10 cellular contexts compared by ENCODE assay signal in genomic region chr7:50305697-50306300, GRCh38. TPM values are rescaled to one million over a fixed set of nuclear protein-coding genes. Genes with fewer than 3 reads are reported as not detected.
DNase-seq lines count a peak whose midpoint lies in the region; ATAC-seq and TF ChIP-seq lines count a peak whose summit lies in the region.
"Had no signal": no experiment of that assay in that cellular context is flagged by ENCODE, and none has a peak within 500 bp of the region (broad histone marks: within the 10 kb centered on the region; RNA-seq: fewer than 3 reads in every experiment).

No MANE protein-coding gene starts in this region.

- CTCF ChIA-PET in activated naive CD4-positive, alpha-beta T cell treated with anti-CD3 and anti-CD28 coated beads, Interleukin-2, amount 10 ng/mL, durations not matched to agents 7 days and 5 days (lab: Charles Lee), result interaction anchor here (0.8 to 8.3 kb wide), 12 partner anchors 8 to 111 kb away, joined by 3 to 34 read pairs (median 3); no protein-coding TSS in a partner anchor
- CTCF ChIA-PET in activated CD4-positive, alpha-beta memory T cell treated with anti-CD3 and anti-CD28 coated beads for 36 hours (lab: Charles Lee), result interaction anchor here (0.7 to 14.8 kb wide), 10 partner anchors 12 to 186 kb away, joined by 3 to 159 read pairs (median 4); no protein-coding TSS in a partner anchor

- H3K4me1 Mint-ChIP-seq in activated naive CD4-positive, alpha-beta T cell treated with anti-CD3 and anti-CD28 coated beads, Interleukin-2, amount 10 ng/mL, durations not matched to agents 7 days and 5 days, result peaks cover 28% of the 10 kb centered on the region
- peaks cover 32% of the 10 kb centered on the region for H3K4me1 Mint-ChIP-seq in activated CD4-positive, alpha-beta memory T cell treated with anti-CD3 and anti-CD28 coated beads for 36 hours (ENCODE audit: low read depth)

- peaks cover 58% of the 10 kb centered on the region for H3K36me3 Mint-ChIP-seq in activated naive CD4-positive, alpha-beta T cell treated with anti-CD3 and anti-CD28 coated beads, Interleukin-2, amount 10 ng/mL, durations not matched to agents 7 days and 5 days
- H3K36me3 Mint-ChIP-seq in activated CD4-positive, alpha-beta memory T cell treated with anti-CD3 and anti-CD28 coated beads for 36 hours, result peaks cover 57% of the 10 kb centered on the region

- peak overlapping the region; percentile 85 for H3K27ac ChIP-seq in lower lobe of right lung
- peak overlapping the region; percentile 71 to 84 (median 80) for H3K27ac ChIP-seq in transverse colon
- H3K27ac ChIP-seq: cardiac muscle cell had no signal

- H3K36me3 ChIP-seq in lower lobe of right lung (no peaks in the 10 kb centered on the region), transverse colon (no peaks in the 10 kb centered on the region)
- H3K36me3 ChIP-seq: cardiac muscle cell had no signal

- peak overlapping the region; percentile 99 for H3K4me3 Mint-ChIP-seq in activated naive CD4-positive, alpha-beta T cell treated with anti-CD3 and anti-CD28 coated beads, Interleukin-2, amount 10 ng/mL, durations not matched to agents 7 days and 5 days
- peak overlapping the region; percentile 86 for H3K4me3 Mint-ChIP-seq in activated CD4-positive, alpha-beta memory T cell treated with anti-CD3 and anti-CD28 coated beads for 36 hours

- H3K9me3 ChIP-seq in lower lobe of right lung, result no peaks in the 10 kb centered on the region
- no peaks in the 10 kb centered on the region for H3K9me3 ChIP-seq in transverse colon

- TF ChIP-seq POLR2A in transverse colon (IDR thresholded peaks at IDR 0.05), result no peak

- no peak for TF ChIP-seq EP300 in transverse colon (IDR thresholded peaks at IDR 0.05; ENCODE audit: low read depth)

- POLR2A ChIA-PET in activated CD4-positive, alpha-beta memory T cell treated with anti-CD3 and anti-CD28 coated beads for 36 hours (lab: Charles Lee), result interaction anchor here (0.8 to 19.6 kb wide), 15 partner anchors 12 to 100 kb away, joined by 3 to 217 read pairs (median 7); no protein-coding TSS in a partner anchor

- H3K27me3 ChIP-seq in lower lobe of right lung (ENCODE audit: low read depth) (peaks cover 10% of the 10 kb centered on the region), transverse colon (peaks cover 49% of the 10 kb centered on the region)

- in situ Hi-C loops in transverse colon (cut with MboI; ENCODE audit: low pct_ligation_motif_present in 1 of 4, low pct_unique_long_range_greater_than_20kb in 1 of 4, low sequenced_read_pairs in 3 of 4), result no loop called here

- no peak for ATAC-seq in lower lobe of right lung

- H3K4me1 ChIP-seq in lower lobe of right lung, result no peaks in the 10 kb centered on the region
- no peaks in the 10 kb centered on the region for H3K4me1 ChIP-seq in transverse colon

- peak overlapping the region; percentile 99 for H3K27ac Mint-ChIP-seq in activated naive CD4-positive, alpha-beta T cell treated with anti-CD3 and anti-CD28 coated beads, Interleukin-2, amount 10 ng/mL, durations not matched to agents 7 days and 5 days
- peak overlapping the region; percentile 94 for H3K27ac Mint-ChIP-seq in activated CD4-positive, alpha-beta memory T cell treated with anti-CD3 and anti-CD28 coated beads for 36 hours

- WGBS in transverse colon (ENCODE audit: low coverage in 1 of 2), 2 donors, result 62 to 68% methylated on average over 7 of the region's 7 CpGs

- DNase-seq in activated naive CD4-positive, alpha-beta T cell treated with anti-CD3 and anti-CD28 coated beads, Interleukin-2, amount 10 ng/mL, durations not matched to agents 7 days and 5 days, result no peak
- no peak for DNase-seq in activated naive CD4-positive, alpha-beta T cell treated with Interleukin-2 at 50 U/mL for 16 hours
- DNase-seq in activated CD4-positive, alpha-beta memory T cell treated with anti-CD3 and anti-CD28 coated beads for 36 hours, result no peak
- no peak for DNase-seq in lower lobe of right lung
- no peak for DNase-seq in transverse colon
- DNase-seq in NCI-H1048 (lab: John Stamatoyannopoulos, UW), result no peak
- DNase-seq in activated CD8-positive, alpha-beta memory T cell treated with anti-CD3 and anti-CD28 coated beads, Interleukin-2, amount 50 U/mL, for 4 hours, result no peak
- no peak for DNase-seq in HuH-7.5 (ENCODE audit: low spot score)
- DNase-seq: NCI-H226 had no signal

- TF ChIP-seq CTCF in lower lobe of right lung (IDR thresholded peaks at IDR 0.05) (no peak), transverse colon (IDR thresholded peaks at IDR 0.05) (no peak)

- intact Hi-C loops in activated CD4-positive, alpha-beta memory T cell treated with anti-CD3 and anti-CD28 coated beads for 36 hours (cut with micrococcal nuclease), result loop anchor here (1.0 kb wide), 1 partner anchor 38 kb away; no protein-coding TSS in a partner anchor
- intact Hi-C loops in lower lobe of right lung (cut with DNase I), result no loop called here
- intact Hi-C loops in transverse colon (cut with DNase I; ENCODE audit: low total_unique reads), result no loop called here

- H3K27me3 Mint-ChIP-seq in activated naive CD4-positive, alpha-beta T cell treated with anti-CD3 and anti-CD28 coated beads, Interleukin-2, amount 10 ng/mL, durations not matched to agents 7 days and 5 days, result peaks cover 5% of the 10 kb centered on the region
- H3K27me3 Mint-ChIP-seq in activated CD4-positive, alpha-beta memory T cell treated with anti-CD3 and anti-CD28 coated beads for 36 hours, result no peaks in the 10 kb centered on the region

- H3K4me3 ChIP-seq in lower lobe of right lung, result peak overlapping the region; percentile 60
- peak overlapping the region in 3 of 4 donors; percentile 36 to 58 (median 47) for H3K4me3 ChIP-seq in transverse colon

- no peaks in the 10 kb centered on the region for H3K9me3 Mint-ChIP-seq in activated naive CD4-positive, alpha-beta T cell treated with anti-CD3 and anti-CD28 coated beads, Interleukin-2, amount 10 ng/mL, durations not matched to agents 7 days and 5 days
- H3K9me3 Mint-ChIP-seq in activated CD4-positive, alpha-beta memory T cell treated with anti-CD3 and anti-CD28 coated beads for 36 hours, result no peaks in the 10 kb centered on the region

RNA-seq across cellular contexts. Expression of gene IKZF1, which starts 1.3 kb away (rescaled TPM):
- 100 to 1,000 TPM; 207 to 216 TPM for total RNA-seq in activated CD4-positive, alpha-beta memory T cell treated with anti-CD3 and anti-CD28 coated beads for 36 hours
- total RNA-seq in lower lobe of right lung, result 61.9 TPM
- total RNA-seq in transverse colon, result 100 to 1,000 TPM in 1 of 4 donors, 10 to 100 TPM in 1, 1 to 10 TPM in 2; 9.2 to 116 (median 29.1) TPM
